In genomic region chr1:223203011-223203410, GRCh38 we compare ENCODE assay signal across 23 cellular contexts. TPM values are rescaled to one million over a fixed set of nuclear protein-coding genes. Genes with fewer than 3 reads are reported as not detected.
A peak's percentile ranks its signal among the peaks of the same experiment; 100 is the strongest.
DNase-seq lines count a peak whose midpoint lies in the region; ATAC-seq and TF ChIP-seq lines count a peak whose summit lies in the region.
"Had no signal": no experiment of that assay in that cellular context is flagged by ENCODE, and none has a peak within 500 bp of the region (broad histone marks: within the 10 kb centered on the region; RNA-seq: fewer than 3 reads in every experiment).

No MANE protein-coding gene starts in this region.

- no peaks in the 10 kb centered on the region for H3K9me3 Mint-ChIP-seq in endodermal cell
- no peaks in the 10 kb centered on the region for H3K9me3 Mint-ChIP-seq in progenitor cell of endocrine pancreas (ENCODE audit: low read depth)
- H3K9me3 Mint-ChIP-seq: CD8-positive, alpha-beta T cell had no signal

- H3K36me3 Mint-ChIP-seq in endodermal cell (ENCODE audit: low read depth) (no peaks in the 10 kb centered on the region), progenitor cell of endocrine pancreas (ENCODE audit: insufficient read depth) (no peaks in the 10 kb centered on the region)
- H3K36me3 Mint-ChIP-seq: CD8-positive, alpha-beta T cell had no signal

- WGBS in endodermal cell (ENCODE audit: insufficient coverage in 1 of 2, insufficient read length in 1 of 2), 2 experiments, result 67 to 91% methylated on average over 1 to 9 of the region's 9 CpGs

- no peak overlapping the region for H3K4me3 ChIP-seq in Jurkat, Clone E6-1 (ENCODE audit: low read length)
- H3K4me3 ChIP-seq in endodermal cell (ENCODE audit: low read length), result no peak overlapping the region

- peaks cover 16% of the 10 kb centered on the region for H3K27me3 Mint-ChIP-seq in endodermal cell (ENCODE audit: insufficient read depth)
- no peaks in the 10 kb centered on the region for H3K27me3 Mint-ChIP-seq in progenitor cell of endocrine pancreas

- H3K4me1 Mint-ChIP-seq in endodermal cell (peaks cover 46% of the 10 kb centered on the region), progenitor cell of endocrine pancreas (ENCODE audit: low read depth) (peaks cover 32% of the 10 kb centered on the region)

- TF ChIP-seq CTCF in endodermal cell (conservative IDR thresholded peaks at IDR 0.05) (no peak), progenitor cell of endocrine pancreas (IDR thresholded peaks at IDR 0.05; ENCODE audit: unreplicated experiment) (no peak)

- H3K4me3 Mint-ChIP-seq in endodermal cell, result no peak overlapping the region
- no peak overlapping the region for H3K4me3 Mint-ChIP-seq in progenitor cell of endocrine pancreas (ENCODE audit: low read depth)
- H3K4me3 Mint-ChIP-seq: CD8-positive, alpha-beta T cell had no signal

- H3K4me1 ChIP-seq in endodermal cell (ENCODE audit: control insufficient read depth, insufficient read depth, low read length), result peaks cover 22% of the 10 kb centered on the region
- H3K4me1 ChIP-seq: BE2C had no signal

- H3K9ac ChIP-seq in endodermal cell (ENCODE audit: extremely low read depth, low read length, poor library complexity, severe bottlenecking), result peak overlapping the region; percentile 29
- H3K9ac ChIP-seq: SK-N-SH had no signal

- no peaks in the 10 kb centered on the region for H3K36me3 ChIP-seq in endodermal cell (ENCODE audit: control insufficient read depth, insufficient read depth, low read length)
- H3K36me3 ChIP-seq: BE2C had no signal

- no peaks in the 10 kb centered on the region for H3K9me3 ChIP-seq in endodermal cell (ENCODE audit: control insufficient read depth, low read length)
- H3K9me3 ChIP-seq: BE2C, SK-N-SH had no signal

- H3K27ac ChIP-seq in endodermal cell (ENCODE audit: low read depth, low read length), result no peak overlapping the region
- H3K27ac ChIP-seq: 22Rv1, HL-60 had no signal

- H3K27ac Mint-ChIP-seq in endodermal cell (peak overlapping the region; percentile 90), progenitor cell of endocrine pancreas (peak overlapping the region; percentile 81)
- H3K27ac Mint-ChIP-seq: CD8-positive, alpha-beta T cell had no signal

- H3K27me3 ChIP-seq in endodermal cell (ENCODE audit: control insufficient read depth, insufficient read depth, low read length, poor library complexity, severe bottlenecking), result no peaks in the 10 kb centered on the region

- ATAC-seq in GM19324 (IDR thresholded peaks at IDR 0.05; ENCODE audit: low FRiP score, unreplicated experiment) (no peak), HG03469 (IDR thresholded peaks at IDR 0.05; ENCODE audit: unreplicated experiment) (no peak)
- ATAC-seq: CD8-positive, alpha-beta T cell; Panc1 had no signal

- peak; percentile 20 for DNase-seq in DMS79 treated with DMSO at 0.1 percent for 48 hours (lab: John Stamatoyannopoulos, UW)
- DNase-seq in DMS79 (lab: John Stamatoyannopoulos, UW), result no peak
- DNase-seq in Jurkat, Clone E6-1 (ENCODE audit: low read depth, low spot score), result peak; percentile 60
- no peak for DNase-seq in endodermal cell
- DNase-seq in progenitor cell of endocrine pancreas (ENCODE audit: low spot score, unreplicated experiment), result no peak
- DNase-seq in hypothalamus (lab: John Stamatoyannopoulos, UW), result no peak
- DNase-seq: BE2C; CD8-positive, alpha-beta T cell; GF-D8; H7; MV-4-11; NCI-H1417 treated with DMSO at 0.1 percent for 48 hours; NCI-H1930; NCI-H2171 treated with DMSO at 0.1 percent for 48 hours; NCI-H446 treated with DMSO at 0.1 percent for 48 hours; NCI-H82; Right ventricle myocardium superior; SK-N-SH had no signal

RNA-seq across cellular contexts. Expression of gene TLR5, which starts 60.0 kb away (rescaled TPM):
- 1.5 TPM for polyA plus RNA-seq in Jurkat, Clone E6-1 (2012; ENCODE audit: insufficient read depth, insufficient read length)
- total RNA-seq in endodermal cell, result not detected
- 0.96 TPM for polyA plus RNA-seq in endodermal cell (2013, experiment 1 of 2)
- 0.70 TPM for polyA plus RNA-seq in endodermal cell (2013, experiment 2 of 2)
- 3.2 and 3.9 TPM in 2 replicates for total RNA-seq in progenitor cell of endocrine pancreas
- polyA plus RNA-seq: SK-N-SH had no signal

Comparison
In these comparisons a context has a peak if more than half of its experiments do, and no peak if none do; other contexts are left out.
1. DNase-seq: peak in DMS79 treated with DMSO at 0.1 percent for 48 hours (single experiment) and Jurkat, Clone E6-1 (single experiment); none in DMS79 (single experiment), endodermal cell (single experiment), progenitor cell of endocrine pancreas (single experiment) and hypothalamus (0 of 51).